ENCODE assay signal across 7 cellular contexts in the genomic region with DNA sequence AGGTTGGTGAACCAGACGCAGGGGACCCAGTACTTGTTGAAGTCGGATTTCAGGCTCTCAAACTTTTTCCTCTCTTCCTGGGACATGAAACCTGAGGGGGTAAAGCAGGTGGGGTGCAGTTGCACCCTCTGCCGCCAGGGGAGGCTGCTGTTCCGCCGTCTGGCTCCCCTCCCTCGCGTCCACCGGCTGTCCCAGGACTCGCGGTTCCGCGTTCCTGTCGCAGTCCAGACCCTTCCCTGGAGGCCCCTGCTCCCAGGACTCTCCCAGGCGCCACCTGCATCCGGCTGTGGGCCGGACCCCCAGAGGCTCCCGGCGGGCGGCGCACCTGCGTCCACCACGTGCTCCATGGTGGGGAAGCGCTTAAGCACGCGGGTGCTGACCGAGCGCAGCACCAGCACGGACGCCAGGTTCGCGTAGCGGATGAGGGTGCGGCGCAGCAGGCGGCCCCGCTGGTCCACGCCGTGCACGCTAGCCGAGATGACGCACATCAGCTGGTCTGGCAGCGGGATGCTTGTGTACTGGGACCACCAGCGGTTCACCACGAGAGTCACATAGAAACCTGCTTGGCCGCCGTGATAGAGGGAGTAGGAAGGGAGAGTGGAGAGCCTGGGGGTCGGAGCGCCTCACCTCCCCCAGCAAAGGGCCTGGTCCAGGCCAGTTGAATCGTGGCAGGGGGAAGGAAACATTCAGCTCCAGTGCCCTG. TPM values are rescaled to one million over a fixed set of nuclear protein-coding genes. Genes with fewer than 3 reads are reported as not detected.
DNase-seq lines count a peak whose midpoint lies in the region; ATAC-seq and TF ChIP-seq lines count a peak whose summit lies in the region.

No MANE protein-coding gene starts in this region.

- H3K27me3 Mint-ChIP-seq in central memory CD8-positive, alpha-beta T cell, result no peaks in the 10 kb centered on the region

- peaks cover 27% of the 10 kb centered on the region for H3K4me1 Mint-ChIP-seq in central memory CD8-positive, alpha-beta T cell

- peak overlapping the region; percentile 49 for H3K4me3 ChIP-seq in WI38 (ENCODE audit: low read depth, low read length)

- ATAC-seq in central memory CD8-positive, alpha-beta T cell (replicated peaks; ENCODE audit: extremely low read depth, poor library complexity, severe bottlenecking), result peak; percentile 73
- ATAC-seq in left colon (peak; percentile 73), GM19395 (IDR thresholded peaks at IDR 0.05; ENCODE audit: unreplicated experiment) (no peak)

- no peaks in the 10 kb centered on the region for H3K9me3 Mint-ChIP-seq in central memory CD8-positive, alpha-beta T cell

- H3K4me3 Mint-ChIP-seq in central memory CD8-positive, alpha-beta T cell, result peak overlapping the region; percentile 71

- peaks cover 9% of the 10 kb centered on the region for H3K36me3 Mint-ChIP-seq in central memory CD8-positive, alpha-beta T cell (ENCODE audit: insufficient read depth)

- intact Hi-C loops in left colon (cut with DNase I, micrococcal nuclease), result loop anchor here in 1 of 2 donors (10.0 kb wide), 1 partner anchor 49 kb away; no protein-coding TSS in a partner anchor

- peak; percentile 29 for TF ChIP-seq POLR2A in GM15510 (IDR thresholded peaks at IDR 0.05; ENCODE audit: borderline replicate concordance, extremely low read depth, insufficient read length)

- peak overlapping the region; percentile 87 for H3K27ac Mint-ChIP-seq in central memory CD8-positive, alpha-beta T cell (ENCODE audit: low read depth)

- TF ChIP-seq CTCF in WI38 (IDR thresholded peaks at IDR 0.05; ENCODE audit: low read depth, low read length), result peak; percentile 100

- DNase-seq in HUDEP-2 (lab: John Stamatoyannopoulos, UW; ENCODE audit: unreplicated experiment in 76 of 76), result peak in 70 of 76 experiments; percentile 16 to 97 (median 62)
- DNase-seq in central memory CD8-positive, alpha-beta T cell (ENCODE audit: low spot score in 2 of 2), result peak; percentile 71 to 78
- peak in 1 of 2 donors; percentile 80 for DNase-seq in left colon
- DNase-seq in stimulated activated CD4-positive, alpha-beta T cell treated with anti-CD3 and anti-CD28 coated beads, Interleukin-4, amount 100 ng/mL, for 24 hours, result peak; percentile 77

RNA-seq across cellular contexts. Expression of a gene that starts 1.7 kb away (rescaled TPM):
- total RNA-seq in left colon, result 100 to 1,000 TPM; 113 to 120 TPM

RNA-seq across cellular contexts. Expression of a gene that starts 10.9 kb away (rescaled TPM):
- total RNA-seq in left colon, result 1,000 to 10,000 TPM; 1,280 to 1,342 TPM

RNA-seq across cellular contexts. Expression of a gene that starts 13.9 kb away (rescaled TPM):
- 10 to 100 TPM in 1 of 2 donors, 1 to 10 TPM in 1; 8.1 to 10.4 TPM for total RNA-seq in left colon

RNA-seq across cellular contexts. Expression of a gene that starts 20.9 kb away (rescaled TPM):
- total RNA-seq in left colon, result under 1 TPM; 0.40 to 0.47 TPM

RNA-seq across cellular contexts. Expression of a gene that starts 22.0 kb away (rescaled TPM):
- 1 to 10 TPM; 2.4 to 2.9 TPM for total RNA-seq in left colon
